9 cellular contexts compared by ENCODE assay signal in genomic region chr1:112818990-112819689, GRCh38.
DNase-seq lines count a peak whose midpoint lies in the region; ATAC-seq, FAIRE-seq and TF ChIP-seq lines count a peak whose summit lies in the region.
"Had no signal": no experiment of that assay in that cellular context is flagged by ENCODE, and none has a peak within 500 bp of the region (broad histone marks: within the 10 kb centered on the region; RNA-seq: fewer than 3 reads in every experiment).

No MANE protein-coding gene starts in this region.

- H3K4me3 ChIP-seq in hepatocyte, result no peak overlapping the region

- H3K9me2 ChIP-seq in hepatocyte (replicated peaks; ENCODE audit: insufficient read depth), result no peaks in the 10 kb centered on the region

- H3K27ac ChIP-seq in hepatocyte, result peak overlapping the region; percentile 77

- H3K79me2 ChIP-seq in hepatocyte, result no peaks in the 10 kb centered on the region

- H2AFZ ChIP-seq in hepatocyte, result no peak overlapping the region

- no peaks in the 10 kb centered on the region for H3K36me3 ChIP-seq in hepatocyte (replicated peaks; ENCODE audit: insufficient read depth, low read depth)

- H4K20me1 ChIP-seq in hepatocyte (ENCODE audit: insufficient read depth, poor library complexity, severe bottlenecking), result no peaks in the 10 kb centered on the region

- FAIRE-seq in HTR-8/SVneo (lab: Jason Lieb, UNC) (no peak), GM12892 (lab: Jason Lieb, UNC) (no peak)

- WGBS in hepatocyte (ENCODE audit: low lambda C conversion rate, missing lambda C conversion rate), result 30% methylated on average over 4 of the region's 4 CpGs

- H3K4me1 ChIP-seq in hepatocyte (ENCODE audit: insufficient read depth), result peaks cover 6% of the 10 kb centered on the region

- peak overlapping the region; percentile 38 for H3K4me2 ChIP-seq in hepatocyte

- no peaks in the 10 kb centered on the region for H3K27me3 ChIP-seq in hepatocyte

- DNase-seq in HTR-8/SVneo (ENCODE audit: insufficient read length, low spot score), result peak; percentile 54
- peak; percentile 19 for DNase-seq in UCSD-AML1 (lab: John Stamatoyannopoulos, UW; ENCODE audit: unreplicated experiment)
- DNase-seq in hepatocyte (ENCODE audit: low spot score), result peak; percentile 55
- DNase-seq in stromal cell of bone marrow (ENCODE audit: low read depth), result peak; percentile 14
- no peak for DNase-seq in GM12892 (ENCODE audit: insufficient read length)
- DNase-seq in activated CD4-positive, CD25-positive, alpha-beta regulatory T cell treated with anti-CD3 and anti-CD28 coated beads, Interleukin-2, amount 50 U/mL, for 72 hours, result no peak
- DNase-seq in NCI-H2196 (lab: John Stamatoyannopoulos, UW; ENCODE audit: unreplicated experiment), result no peak
- DNase-seq: NCI-H2171 had no signal

- no peak for ATAC-seq in GM19467 (IDR thresholded peaks at IDR 0.05; ENCODE audit: unreplicated experiment)

- no peaks in the 10 kb centered on the region for H3K9me3 ChIP-seq in hepatocyte (ENCODE audit: low read depth)

- TF ChIP-seq POLR2A in GM12892 (IDR thresholded peaks at IDR 0.05; ENCODE audit: low read depth, low read length), result no peak

- no peak for TF ChIP-seq CTCF in hepatocyte (IDR thresholded peaks at IDR 0.05; ENCODE audit: poor library complexity)

Comparison
In these comparisons a context has a peak if more than half of its experiments do, and no peak if none do; other contexts are left out.
1. DNase-seq: peak in HTR-8/SVneo (single experiment), UCSD-AML1 (single experiment), hepatocyte (single experiment) and stromal cell of bone marrow (single experiment); none in GM12892 (single experiment), activated CD4-positive, CD25-positive, alpha-beta regulatory T cell treated with anti-CD3 and anti-CD28 coated beads, Interleukin-2, amount 50 U/mL, for 72 hours (single experiment) and NCI-H2196 (single experiment).